1 cellular context compared by ENCODE assay signal in genomic region chr20:53530440-53530839, GRCh38.
TF ChIP-seq lines count a peak whose summit lies in the region.

No MANE protein-coding gene starts in this region.

TF ChIP-seq in K562, 482 proteins besides CTCF, POLR2A, EP300 and RAD21 (continued from another document):
- TF ChIP-seq ZNF766 (CRISPR knock-in tag; conservative IDR thresholded peaks at IDR 0.05): 0 out of 2 replicates have a peak, but pooled peaks have one; percentile 34
